In the genomic region with DNA sequence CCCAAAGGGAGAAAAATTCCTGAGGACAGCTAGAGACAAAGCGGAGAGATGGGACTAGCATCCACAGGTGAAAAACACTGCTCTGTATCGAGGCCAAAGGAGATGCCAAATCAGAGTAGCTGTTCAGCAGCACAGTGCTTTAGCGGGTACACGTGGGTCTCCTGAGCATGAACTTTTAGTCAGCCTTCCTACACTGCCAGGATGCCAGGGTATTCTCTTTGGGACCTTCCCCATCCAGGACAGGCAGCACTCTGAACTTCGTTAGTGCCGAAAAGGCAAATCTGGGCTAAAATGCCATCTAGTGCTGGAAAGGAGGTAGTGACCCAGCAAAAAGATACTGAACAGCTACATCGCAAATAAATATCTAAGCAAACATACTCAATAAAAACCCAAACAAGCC, we compare ENCODE assay signal across 7 cellular contexts.
DNase-seq lines count a peak whose midpoint lies in the region; ATAC-seq and TF ChIP-seq lines count a peak whose summit lies in the region.

No MANE protein-coding gene starts in this region.

- TF ChIP-seq CTCF in HL-60 (IDR thresholded peaks at IDR 0.05; ENCODE audit: insufficient read depth, low read length) (peak; percentile 56), Peyer's patch (IDR thresholded peaks at IDR 0.05) (peak in 4 of 6 experiments; percentile 20 to 45 (median 41)), epithelial cell of proximal tubule (conservative IDR thresholded peaks at IDR 0.05; ENCODE audit: low read depth, low read length) (peak; percentile 82), osteocyte (IDR thresholded peaks at IDR 0.05) (peak; percentile 72)

- no peaks in the 10 kb centered on the region for H3K36me3 ChIP-seq in Peyer's patch

- H3K4me1 Mint-ChIP-seq in osteocyte (ENCODE audit: unreplicated experiment) = no peaks in the 10 kb centered on the region

- no peaks in the 10 kb centered on the region for H3K9me3 Mint-ChIP-seq in osteocyte (ENCODE audit: unreplicated experiment)

- no peak overlapping the region for H3K4me3 Mint-ChIP-seq in osteocyte (ENCODE audit: unreplicated experiment)

- peak; percentile 62 for DNase-seq in ELR (ENCODE audit: low read depth)
- peak in 1 of 2 experiments; percentile 25 for DNase-seq in HL-60 (ENCODE audit: low read depth in 1 of 2, low spot score in 1 of 2)
- DNase-seq in Peyer's patch = no peak
- no peak for DNase-seq in epithelial cell of proximal tubule (ENCODE audit: low read depth)
- no peak for DNase-seq in osteocyte (ENCODE audit: extremely low spot score, unreplicated experiment)
- no peak for DNase-seq in activated gamma-delta T cell (lab: John Stamatoyannopoulos, UW)

- H3K27me3 ChIP-seq in HL-60 (ENCODE audit: insufficient read depth, poor library complexity, severe bottlenecking) = no peaks in the 10 kb centered on the region
- no peaks in the 10 kb centered on the region for H3K27me3 ChIP-seq in Peyer's patch

- no peaks in the 10 kb centered on the region for H3K4me1 ChIP-seq in Peyer's patch

- H3K27me3 Mint-ChIP-seq in osteocyte (ENCODE audit: unreplicated experiment) = peaks cover 62% of the 10 kb centered on the region

- H3K27ac ChIP-seq in HL-60 (replicated peaks) (no peak overlapping the region), Peyer's patch (no peak overlapping the region)

- H3K27ac Mint-ChIP-seq in osteocyte (ENCODE audit: unreplicated experiment) = no peak overlapping the region

- no peaks in the 10 kb centered on the region for H3K9me3 ChIP-seq in Peyer's patch

- TF ChIP-seq POLR2A in Peyer's patch (IDR thresholded peaks at IDR 0.05) = no peak

- peak; percentile 77 for ATAC-seq in GM19455 (IDR thresholded peaks at IDR 0.05; ENCODE audit: unreplicated experiment)

- H3K36me3 Mint-ChIP-seq in osteocyte (ENCODE audit: unreplicated experiment) = no peaks in the 10 kb centered on the region

- H3K4me3 ChIP-seq in HL-60 (replicated peaks; ENCODE audit: insufficient read depth, low read length) = no peak overlapping the region
- H3K4me3 ChIP-seq in Peyer's patch = no peak overlapping the region
- no peak overlapping the region for H3K4me3 ChIP-seq in epithelial cell of proximal tubule (ENCODE audit: low read depth, low read length)
